Comparison of ENCODE assay signal across 21 cellular contexts in genomic region chr1:188365874-188366273, GRCh38.
DNase-seq lines count a peak whose midpoint lies in the region; ATAC-seq and TF ChIP-seq lines count a peak whose summit lies in the region.
"Had no signal": no experiment of that assay in that cellular context is flagged by ENCODE, and none has a peak within 500 bp of the region (broad histone marks: within the 10 kb centered on the region; RNA-seq: fewer than 3 reads in every experiment).

No MANE protein-coding gene starts in this region.

- no peaks in the 10 kb centered on the region for H3K9me2 ChIP-seq in PC-3 (replicated peaks; ENCODE audit: low read length)

- 0 out of 2 replicates have a peak, but pooled peaks have one; percentile 22 for TF ChIP-seq CTCF in PC-3 (conservative IDR thresholded peaks at IDR 0.05; ENCODE audit: low read depth, low read length)
- TF ChIP-seq CTCF in epithelial cell of proximal tubule (conservative IDR thresholded peaks at IDR 0.05; ENCODE audit: low read depth, low read length): peak; percentile 21
- peak; percentile 49 for TF ChIP-seq CTCF in type B pancreatic cell (conservative IDR thresholded peaks at IDR 0.05)

- no TSS peak for BruUV-seq in PC-3 (replicated peaks; lab: Mats Ljungman, UMichigan)

- no peaks in the 10 kb centered on the region for H3K79me2 ChIP-seq in PC-3 (ENCODE audit: low read length)

- H2AFZ ChIP-seq in PC-3 (ENCODE audit: low read length): no peak overlapping the region
- H2AFZ ChIP-seq: GM23248 had no signal

- H3K36me3 Mint-ChIP-seq in type B pancreatic cell: no peaks in the 10 kb centered on the region
- H3K36me3 Mint-ChIP-seq: CD8-positive, alpha-beta memory T cell had no signal

- H3K27me3 Mint-ChIP-seq in type B pancreatic cell: no peaks in the 10 kb centered on the region
- H3K27me3 Mint-ChIP-seq: CD8-positive, alpha-beta memory T cell had no signal

- no peak overlapping the region for H3K27ac Mint-ChIP-seq in type B pancreatic cell
- H3K27ac Mint-ChIP-seq: CD8-positive, alpha-beta memory T cell had no signal

- DNase-seq in HCEC 1CT (peak; percentile 23), PC-3 (no peak), epithelial cell of proximal tubule (ENCODE audit: low read depth) (no peak), type B pancreatic cell (ENCODE audit: extremely low spot score, unreplicated experiment) (no peak), AG20443 (ENCODE audit: low spot score) (no peak), NCI-H446 (lab: John Stamatoyannopoulos, UW) (no peak)
- no peak for DNase-seq in activated effector memory CD4-positive, alpha-beta T cell treated with anti-CD3 and anti-CD28 coated beads, Interleukin-2, amount 50 U/mL, for 16 hours
- DNase-seq: CD8-positive, alpha-beta memory T cell; DND-41; GDM1; GM23248; Karpas-422; NCI-H1105; NCI-H1694; NCI-H2107; NCI-H345; NCI-H526 treated with DMSO at 0.1 percent for 48 hours; RPMI8226; SIG-M5; SW 1271 had no signal

- H3K27me3 ChIP-seq in PC-3 (ENCODE audit: low read length): no peaks in the 10 kb centered on the region
- H3K27me3 ChIP-seq: BLaER1 had no signal

- no peak overlapping the region for H3K9ac ChIP-seq in PC-3 (ENCODE audit: low read length)
- H3K9ac ChIP-seq: BLaER1, GM23248 had no signal

- H3K4me1 Mint-ChIP-seq in type B pancreatic cell (ENCODE audit: unreplicated experiment): peaks cover 10% of the 10 kb centered on the region
- H3K4me1 Mint-ChIP-seq: CD8-positive, alpha-beta memory T cell had no signal

- H3K9me3 Mint-ChIP-seq in type B pancreatic cell: no peaks in the 10 kb centered on the region

- intact Hi-C loops in PC-3 (cut with micrococcal nuclease): no loop called here

- no peaks in the 10 kb centered on the region for H3F3A ChIP-seq in PC-3 (ENCODE audit: low read length, unreplicated experiment)

- no peaks in the 10 kb centered on the region for H3K9me3 ChIP-seq in PC-3 (ENCODE audit: low read length)
- H3K9me3 ChIP-seq: BLaER1 had no signal

- no peak overlapping the region for H3K4me3 ChIP-seq in PC-3 (ENCODE audit: low read length)
- no peak overlapping the region for H3K4me3 ChIP-seq in epithelial cell of proximal tubule (ENCODE audit: low read depth, low read length)
- H3K4me3 ChIP-seq: BLaER1, GM23248 had no signal

- CTCF ChIA-PET in PC-3 (lab: Charles Lee): no interaction called here

- no peak overlapping the region for H3K4me3 Mint-ChIP-seq in type B pancreatic cell
- H3K4me3 Mint-ChIP-seq: CD8-positive, alpha-beta memory T cell had no signal

- H4K20me1 ChIP-seq in PC-3 (ENCODE audit: low read length): no peaks in the 10 kb centered on the region
- H4K20me1 ChIP-seq: BLaER1 had no signal

- ATAC-seq in PC-3: no peak

- H3K36me3 ChIP-seq in PC-3 (ENCODE audit: low read depth, low read length): no peaks in the 10 kb centered on the region
- H3K36me3 ChIP-seq: BLaER1 had no signal

- no peak overlapping the region for H3K4me2 ChIP-seq in PC-3 (ENCODE audit: low read length)
- H3K4me2 ChIP-seq: BLaER1 had no signal

- no peak overlapping the region for H3K27ac ChIP-seq in PC-3 (ENCODE audit: low read length)
- H3K27ac ChIP-seq: BLaER1, GM23248 had no signal

- POLR2A ChIA-PET in PC-3 (lab: Charles Lee; ENCODE audit: unreplicated experiment): no interaction called here

- no peaks in the 10 kb centered on the region for H3K4me1 ChIP-seq in PC-3 (ENCODE audit: insufficient read depth, low read length)
- H3K4me1 ChIP-seq: BLaER1 had no signal
